ENCODE assay signal across 2 cellular contexts in genomic region chr10:125848857-125849256, GRCh38.
TF ChIP-seq lines count a peak whose summit lies in the region.

No MANE protein-coding gene starts in this region.

TF ChIP-seq in HepG2, 621 proteins besides CTCF, POLR2A, EP300 and RAD21:
- TF ChIP-seq, protein P1, sequence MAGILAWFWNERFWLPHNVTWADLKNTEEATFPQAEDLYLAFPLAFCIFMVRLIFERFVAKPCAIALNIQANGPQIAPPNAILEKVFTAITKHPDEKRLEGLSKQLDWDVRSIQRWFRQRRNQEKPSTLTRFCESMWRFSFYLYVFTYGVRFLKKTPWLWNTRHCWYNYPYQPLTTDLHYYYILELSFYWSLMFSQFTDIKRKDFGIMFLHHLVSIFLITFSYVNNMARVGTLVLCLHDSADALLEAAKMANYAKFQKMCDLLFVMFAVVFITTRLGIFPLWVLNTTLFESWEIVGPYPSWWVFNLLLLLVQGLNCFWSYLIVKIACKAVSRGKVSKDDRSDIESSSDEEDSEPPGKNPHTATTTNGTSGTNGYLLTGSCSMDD (CRISPR knock-in tag; IDR thresholded peaks at IDR 0.05) = no peak
- TF ChIP-seq CBFB (CRISPR knock-in tag; IDR thresholded peaks at IDR 0.05) (no peak), FOXC1 (CRISPR knock-in tag; IDR thresholded peaks at IDR 0.05; ENCODE audit: borderline replicate concordance) (no peak), ZMYM4 (CRISPR knock-in tag; IDR thresholded peaks at IDR 0.05) (no peak)
- TF ChIP-seq, protein P2, sequence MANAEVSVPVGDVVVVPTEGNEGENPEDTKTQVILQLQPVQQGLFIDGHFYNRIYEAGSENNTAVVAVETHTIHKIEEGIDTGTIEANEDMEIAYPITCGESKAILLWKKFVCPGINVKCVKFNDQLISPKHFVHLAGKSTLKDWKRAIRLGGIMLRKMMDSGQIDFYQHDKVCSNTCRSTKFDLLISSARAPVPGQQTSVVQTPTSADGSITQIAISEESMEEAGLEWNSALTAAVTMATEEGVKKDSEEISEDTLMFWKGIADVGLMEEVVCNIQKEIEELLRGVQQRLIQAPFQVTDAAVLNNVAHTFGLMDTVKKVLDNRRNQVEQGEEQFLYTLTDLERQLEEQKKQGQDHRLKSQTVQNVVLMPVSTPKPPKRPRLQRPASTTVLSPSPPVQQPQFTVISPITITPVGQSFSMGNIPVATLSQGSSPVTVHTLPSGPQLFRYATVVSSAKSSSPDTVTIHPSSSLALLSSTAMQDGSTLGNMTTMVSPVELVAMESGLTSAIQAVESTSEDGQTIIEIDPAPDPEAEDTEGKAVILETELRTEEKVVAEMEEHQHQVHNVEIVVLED (CRISPR knock-in tag; IDR thresholded peaks at IDR 0.05; ENCODE audit: borderline replicate concordance) = no peak

TF ChIP-seq in liver, 16 proteins besides CTCF, POLR2A, EP300 and RAD21:
- TF ChIP-seq SP1 (IDR thresholded peaks at IDR 0.05) = peak; percentile 31
- no peak for TF ChIP-seq NR2F2 (IDR thresholded peaks at IDR 0.05)
- TF ChIP-seq, protein P3, sequence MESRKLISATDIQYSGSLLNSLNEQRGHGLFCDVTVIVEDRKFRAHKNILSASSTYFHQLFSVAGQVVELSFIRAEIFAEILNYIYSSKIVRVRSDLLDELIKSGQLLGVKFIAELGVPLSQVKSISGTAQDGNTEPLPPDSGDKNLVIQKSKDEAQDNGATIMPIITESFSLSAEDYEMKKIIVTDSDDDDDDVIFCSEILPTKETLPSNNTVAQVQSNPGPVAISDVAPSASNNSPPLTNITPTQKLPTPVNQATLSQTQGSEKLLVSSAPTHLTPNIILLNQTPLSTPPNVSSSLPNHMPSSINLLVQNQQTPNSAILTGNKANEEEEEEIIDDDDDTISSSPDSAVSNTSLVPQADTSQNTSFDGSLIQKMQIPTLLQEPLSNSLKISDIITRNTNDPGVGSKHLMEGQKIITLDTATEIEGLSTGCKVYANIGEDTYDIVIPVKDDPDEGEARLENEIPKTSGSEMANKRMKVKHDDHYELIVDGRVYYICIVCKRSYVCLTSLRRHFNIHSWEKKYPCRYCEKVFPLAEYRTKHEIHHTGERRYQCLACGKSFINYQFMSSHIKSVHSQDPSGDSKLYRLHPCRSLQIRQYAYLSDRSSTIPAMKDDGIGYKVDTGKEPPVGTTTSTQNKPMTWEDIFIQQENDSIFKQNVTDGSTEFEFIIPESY (IDR thresholded peaks at IDR 0.05) = no peak
- TF ChIP-seq, protein P4, sequence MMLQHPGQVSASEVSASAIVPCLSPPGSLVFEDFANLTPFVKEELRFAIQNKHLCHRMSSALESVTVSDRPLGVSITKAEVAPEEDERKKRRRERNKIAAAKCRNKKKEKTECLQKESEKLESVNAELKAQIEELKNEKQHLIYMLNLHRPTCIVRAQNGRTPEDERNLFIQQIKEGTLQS (IDR thresholded peaks at IDR 0.05) = no peak
- TF ChIP-seq EGR1 (IDR thresholded peaks at IDR 0.05; ENCODE audit: low read depth in 2 of 2) = no peak
- TF ChIP-seq GABPA (IDR thresholded peaks at IDR 0.05 in 1 of 2, conservative IDR thresholded peaks at IDR 0.05 in 1 of 2) = no peak
- peak in 1 of 2 donors; percentile 37 for TF ChIP-seq RXRA (IDR thresholded peaks at IDR 0.05)
- TF ChIP-seq YY1 (IDR thresholded peaks at IDR 0.05) = peak; percentile 41
